Comparison of ENCODE assay signal across 9 cellular contexts in the genomic region with DNA sequence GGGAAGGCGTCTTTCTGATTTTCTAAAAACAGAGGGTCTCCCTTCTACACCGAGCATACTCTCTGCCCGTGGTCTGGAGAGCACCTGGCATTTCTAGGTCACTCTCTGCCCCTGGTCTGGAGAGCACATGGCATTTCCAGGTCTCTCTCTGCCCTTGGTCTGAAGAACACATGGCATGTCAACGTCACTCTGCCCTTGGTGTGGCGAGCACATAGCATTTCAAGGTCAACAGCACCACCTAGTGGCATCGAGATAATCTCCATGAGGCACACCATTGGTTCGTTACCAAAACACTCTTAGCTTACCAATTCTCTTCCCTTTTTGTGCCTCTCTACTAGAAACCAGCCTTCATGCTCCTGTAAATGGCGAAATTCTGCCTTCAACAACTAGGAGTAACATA.
A peak's percentile ranks its signal among the peaks of the same experiment; 100 is the strongest.
DNase-seq lines count a peak whose midpoint lies in the region; ATAC-seq and TF ChIP-seq lines count a peak whose summit lies in the region.
"Had no signal": no experiment of that assay in that cellular context is flagged by ENCODE, and none has a peak within 500 bp of the region (broad histone marks: within the 10 kb centered on the region; RNA-seq: fewer than 3 reads in every experiment).

No MANE protein-coding gene starts in this region.

- no peaks in the 10 kb centered on the region for H3K27me3 ChIP-seq in tibial artery

- no peak overlapping the region for H3K4me3 Mint-ChIP-seq in activated CD4-positive, alpha-beta T cell treated with anti-CD3 and anti-CD28 coated beads, Interleukin-2, amount 10 ng/mL, durations not matched to agents 24 days and 14 days
- H3K4me3 Mint-ChIP-seq: activated naive CD8-positive, alpha-beta T cell had no signal

- peak; percentile 100 for ATAC-seq in left lobe of liver

- CTCF ChIA-PET in HEK293T (lab: Yijun Ruan, JAX) = interaction anchor here (0.6 to 2.4 kb wide), 13 partner anchors 139 to 597 kb away, joined by 3 to 28 read pairs (median 5); no protein-coding TSS in a partner anchor

- DNase-seq in activated CD4-positive, alpha-beta T cell treated with anti-CD3 and anti-CD28 coated beads, Interleukin-2, amount 10 ng/mL, durations not matched to agents 24 days and 14 days = peak; percentile 61
- no peak for DNase-seq in activated CD4-positive, alpha-beta T cell treated with anti-CD3 and anti-CD28 coated beads, Interleukin-2, amount 50 U/mL, for 4 hours
- DNase-seq in HEK293T (ENCODE audit: extremely low spot score) = peak; percentile 74
- DNase-seq in NCI-H2196 treated with DMSO at 0.1 percent for 48 hours (lab: John Stamatoyannopoulos, UW; ENCODE audit: unreplicated experiment) = peak; percentile 7
- peak; percentile 45 for DNase-seq in astrocyte of the hippocampus (ENCODE audit: low read depth, low spot score)
- DNase-seq in left lobe of liver (ENCODE audit: low spot score) = peak; percentile 75
- no peak for DNase-seq in cerebellar nuclear complex (lab: John Stamatoyannopoulos, UW)
- DNase-seq in tibial artery = no peak

- H3K9me3 Mint-ChIP-seq in activated CD4-positive, alpha-beta T cell treated with anti-CD3 and anti-CD28 coated beads, Interleukin-2, amount 10 ng/mL, durations not matched to agents 24 days and 14 days = peaks cover 8% of the 10 kb centered on the region

- no peaks in the 10 kb centered on the region for H3K36me3 ChIP-seq in tibial artery

- no peak overlapping the region for H3K27ac Mint-ChIP-seq in activated CD4-positive, alpha-beta T cell treated with anti-CD3 and anti-CD28 coated beads, Interleukin-2, amount 10 ng/mL, durations not matched to agents 24 days and 14 days
- H3K27ac Mint-ChIP-seq: activated naive CD8-positive, alpha-beta T cell had no signal

- POLR2A ChIA-PET in HEK293T (lab: Yijun Ruan, JAX) = no interaction called here

- no peaks in the 10 kb centered on the region for H3K4me1 Mint-ChIP-seq in activated CD4-positive, alpha-beta T cell treated with anti-CD3 and anti-CD28 coated beads, Interleukin-2, amount 10 ng/mL, durations not matched to agents 24 days and 14 days

- H3K36me3 Mint-ChIP-seq in activated CD4-positive, alpha-beta T cell treated with anti-CD3 and anti-CD28 coated beads, Interleukin-2, amount 10 ng/mL, durations not matched to agents 24 days and 14 days (ENCODE audit: low read depth) = no peaks in the 10 kb centered on the region
- H3K36me3 Mint-ChIP-seq: activated naive CD8-positive, alpha-beta T cell had no signal

- peaks cover 0 to 14% (median 0%) of the 10 kb centered on the region in 3 donors for H3K9me3 ChIP-seq in tibial artery

- intact Hi-C loops in activated CD4-positive, alpha-beta T cell treated with anti-CD3 and anti-CD28 coated beads, Interleukin-2, amount 10 ng/mL, durations not matched to agents 24 days and 14 days (cut with micrococcal nuclease) = no loop called here
- intact Hi-C loops in tibial artery (cut with DNase I; ENCODE audit: low total_unique reads) = no loop called here

- H3K27me3 Mint-ChIP-seq in activated CD4-positive, alpha-beta T cell treated with anti-CD3 and anti-CD28 coated beads, Interleukin-2, amount 10 ng/mL, durations not matched to agents 24 days and 14 days = no peaks in the 10 kb centered on the region
- H3K27me3 Mint-ChIP-seq: activated naive CD8-positive, alpha-beta T cell had no signal

- H3K4me1 ChIP-seq in tibial artery = no peaks in the 10 kb centered on the region

- no peak overlapping the region for H3K4me3 ChIP-seq in tibial artery

- TF ChIP-seq CTCF in tibial artery (IDR thresholded peaks at IDR 0.05) = peak in 1 of 2 experiments; percentile 28

- no peak overlapping the region for H3K27ac ChIP-seq in tibial artery

TF ChIP-seq in HEK293T, 16 proteins besides CTCF, POLR2A, EP300 and RAD21:
- TF ChIP-seq FOXA1 (IDR thresholded peaks at IDR 0.05) = no peak
- TF ChIP-seq L3MBTL2 (conservative IDR thresholded peaks at IDR 0.05) = peak; percentile 76
- peak; percentile 73 for TF ChIP-seq PKNOX1 (IDR thresholded peaks at IDR 0.05)

Comparison
In these comparisons a context has a peak if more than half of its experiments do, and no peak if none do; other contexts are left out.
1. DNase-seq: peak in activated CD4-positive, alpha-beta T cell treated with anti-CD3 and anti-CD28 coated beads, Interleukin-2, amount 10 ng/mL, durations not matched to agents 24 days and 14 days (single experiment), HEK293T (single experiment), NCI-H2196 treated with DMSO at 0.1 percent for 48 hours (single experiment), astrocyte of the hippocampus (single experiment) and left lobe of liver (single experiment); none in activated CD4-positive, alpha-beta T cell treated with anti-CD3 and anti-CD28 coated beads, Interleukin-2, amount 50 U/mL, for 4 hours (0 of 2), cerebellar nuclear complex (0 of 2) and tibial artery (0 of 2).